In the genomic region with DNA sequence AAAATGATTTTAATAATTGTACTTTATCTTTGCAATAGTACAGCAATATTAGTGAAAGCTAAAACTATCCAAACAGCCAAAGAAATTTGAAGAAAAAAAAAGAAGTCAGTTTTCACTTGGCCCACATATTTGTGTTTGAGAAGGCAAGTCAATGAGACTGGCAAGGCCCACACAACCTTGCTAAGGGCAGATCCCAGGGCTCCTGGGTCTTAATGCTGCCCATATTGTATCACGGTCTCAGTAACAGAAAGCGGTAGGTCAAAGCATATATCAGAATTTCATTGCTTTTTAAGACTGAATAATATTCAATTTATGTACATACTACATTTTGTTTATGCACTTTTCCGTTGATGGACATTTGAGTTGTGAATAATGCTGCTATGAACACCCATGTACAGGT, we compare ENCODE assay signal across 29 cellular contexts.
"Had no signal": no experiment of that assay in that cellular context is flagged by ENCODE, and none has a peak within 500 bp of the region (broad histone marks: within the 10 kb centered on the region; RNA-seq: fewer than 3 reads in every experiment).

No MANE protein-coding gene starts in this region.

- H3K4me3 Mint-ChIP-seq: stimulated activated effector memory CD8-positive, alpha-beta T cell treated with anti-CD3 and anti-CD28 coated beads, Interleukin-12 subunit alpha, Interleukin-12 subunit beta, amount 100 ng/mL, for 72 hours; stimulated activated memory B cell treated with anti-CD40 and anti-IgM and Interleukin-4, amounts not matched to agents 10 μg/mL and 1 μg/mL and 100 μg/mL, for 72 hours; stimulated activated naive B cell treated with anti-CD40 and anti-IgM and Interleukin-4, amounts not matched to agents 10 μg/mL and 1 μg/mL and 100 μg/mL, for 72 hours; stimulated activated naive CD8-positive, alpha-beta T cell treated with anti-CD3 and anti-CD28 coated beads, Interleukin-15, amount 100 ng/mL, for 72 hours; stimulated activated naive CD8-positive, alpha-beta T cell treated with anti-CD3 and anti-CD28 coated beads, Interleukin-15, Interleukin-2, amounts not matched to agents 100 ng/mL and 50 ng/mL, for 24 hours; type B pancreatic cell had no signal

- H3K27ac ChIP-seq: stomach, suprapubic skin, testis, thoracic aorta, thyroid gland, tibial artery, tibial nerve, transverse colon, upper lobe of left lung, upper lobe of right lung, uterus, vagina had no signal

- H3K4me1 Mint-ChIP-seq: stimulated activated effector memory CD8-positive, alpha-beta T cell treated with anti-CD3 and anti-CD28 coated beads, Interleukin-12 subunit alpha, Interleukin-12 subunit beta, amount 100 ng/mL, for 72 hours; stimulated activated memory B cell treated with anti-CD40 and anti-IgM and Interleukin-4, amounts not matched to agents 10 μg/mL and 1 μg/mL and 100 μg/mL, for 72 hours; stimulated activated naive B cell treated with anti-CD40 and anti-IgM and Interleukin-4, amounts not matched to agents 10 μg/mL and 1 μg/mL and 100 μg/mL, for 72 hours; stimulated activated naive CD8-positive, alpha-beta T cell treated with anti-CD3 and anti-CD28 coated beads, Interleukin-15, amount 100 ng/mL, for 72 hours had no signal

- H3K9me3 Mint-ChIP-seq: stimulated activated effector memory CD8-positive, alpha-beta T cell treated with anti-CD3 and anti-CD28 coated beads, Interleukin-12 subunit alpha, Interleukin-12 subunit beta, amount 100 ng/mL, for 72 hours; stimulated activated memory B cell treated with anti-CD40 and anti-IgM and Interleukin-4, amounts not matched to agents 10 μg/mL and 1 μg/mL and 100 μg/mL, for 72 hours; stimulated activated naive CD8-positive, alpha-beta T cell treated with anti-CD3 and anti-CD28 coated beads, Interleukin-15, amount 100 ng/mL, for 72 hours; type B pancreatic cell had no signal

- H3K27me3 ChIP-seq: testis, thyroid gland, tibial artery, tibial nerve, upper lobe of left lung, upper lobe of right lung, uterus, vagina had no signal

- H3K4me1 ChIP-seq: stomach, suprapubic skin, testis, thyroid gland, tibial artery, tibial nerve, transverse colon, upper lobe of left lung, upper lobe of right lung, uterus, vagina had no signal

- FAIRE-seq: urothelium cell line had no signal

- ATAC-seq: stimulated activated effector memory CD8-positive, alpha-beta T cell treated with anti-CD3 and anti-CD28 coated beads, Interleukin-12 subunit alpha, Interleukin-12 subunit beta, amount 100 ng/mL, for 72 hours; stimulated activated memory B cell treated with anti-CD40 and anti-IgM and Interleukin-4, amounts not matched to agents 10 μg/mL and 1 μg/mL and 100 μg/mL, for 72 hours; stimulated activated naive B cell treated with anti-CD40 and anti-IgM and Interleukin-4, amounts not matched to agents 10 μg/mL and 1 μg/mL and 100 μg/mL, for 72 hours; stimulated activated naive CD8-positive, alpha-beta T cell treated with anti-CD3 and anti-CD28 coated beads, Interleukin-15, amount 100 ng/mL, for 72 hours; stimulated activated naive CD8-positive, alpha-beta T cell treated with anti-CD3 and anti-CD28 coated beads, Interleukin-15, Interleukin-2, amounts not matched to agents 100 U/mL and 50 U/mL, for 24 hours; upper lobe of right lung had no signal

- H3K36me3 ChIP-seq: stomach, suprapubic skin, thoracic aorta, thyroid gland, tibial artery, tibial nerve, transverse colon, upper lobe of left lung, upper lobe of right lung, uterus, vagina had no signal

- H3K36me3 Mint-ChIP-seq: stimulated activated effector memory CD8-positive, alpha-beta T cell treated with anti-CD3 and anti-CD28 coated beads, Interleukin-12 subunit alpha, Interleukin-12 subunit beta, amount 100 ng/mL, for 72 hours; stimulated activated memory B cell treated with anti-CD40 and anti-IgM and Interleukin-4, amounts not matched to agents 10 μg/mL and 1 μg/mL and 100 μg/mL, for 72 hours; stimulated activated naive B cell treated with anti-CD40 and anti-IgM and Interleukin-4, amounts not matched to agents 10 μg/mL and 1 μg/mL and 100 μg/mL, for 72 hours; type B pancreatic cell had no signal

- H3K9me3 ChIP-seq: suprapubic skin, testis, thoracic aorta, thyroid gland, transverse colon, upper lobe of right lung, uterus, vagina had no signal

- H3K4me3 ChIP-seq: stomach, suprapubic skin, testis, thoracic aorta, thyroid gland, tibial artery, tibial nerve, transverse colon, upper lobe of left lung, upper lobe of right lung, uterus, vagina had no signal

- H3K27ac Mint-ChIP-seq: stimulated activated effector memory CD8-positive, alpha-beta T cell treated with anti-CD3 and anti-CD28 coated beads, Interleukin-12 subunit alpha, Interleukin-12 subunit beta, amount 100 ng/mL, for 72 hours; stimulated activated memory B cell treated with anti-CD40 and anti-IgM and Interleukin-4, amounts not matched to agents 10 μg/mL and 1 μg/mL and 100 μg/mL, for 72 hours; stimulated activated naive B cell treated with anti-CD40 and anti-IgM and Interleukin-4, amounts not matched to agents 10 μg/mL and 1 μg/mL and 100 μg/mL, for 72 hours; stimulated activated naive CD8-positive, alpha-beta T cell treated with anti-CD3 and anti-CD28 coated beads, Interleukin-15, amount 100 ng/mL, for 72 hours; stimulated activated naive CD8-positive, alpha-beta T cell treated with anti-CD3 and anti-CD28 coated beads, Interleukin-15, Interleukin-2, amounts not matched to agents 100 ng/mL and 50 ng/mL, for 24 hours; type B pancreatic cell had no signal

- DNase-seq: stimulated activated CD4-positive, alpha-beta T cell treated with anti-CD3 and anti-CD28 coated beads, Interleukin-2, amount 100 ng/mL, for 48 hours; stimulated activated CD4-positive, alpha-beta T cell treated with anti-CD3 and anti-CD28 coated beads, Interleukin-4, amount 100 ng/mL, for 1 hour; stimulated activated CD4-positive, alpha-beta T cell treated with anti-CD3 and anti-CD28 coated beads, Interleukin-4, amount 100 ng/mL, for 24 hours; stimulated activated CD4-positive, alpha-beta T cell treated with anti-CD3 and anti-CD28 coated beads, Interleukin-4, amount 100 ng/mL, for 4 hours; stimulated activated CD8-positive, alpha-beta memory T cell treated with anti-CD3 and anti-CD28 coated beads, Interleukin-4, amount 100 ng/mL, for 48 hours; stimulated activated naive B cell treated with anti-CD40 and anti-IgM and Interleukin-4, amounts not matched to agents 10 μg/mL and 1 μg/mL and 100 μg/mL, for 72 hours; stimulated activated naive CD4-positive, alpha-beta T cell; stimulated activated naive CD4-positive, alpha-beta T cell treated with Interleukin-2 at 50 U/mL for 16 hours; stimulated activated naive CD8-positive, alpha-beta T cell treated with anti-CD3 and anti-CD28 coated beads, Interleukin-15, amount 100 ng/mL, for 72 hours; stimulated activated naive CD8-positive, alpha-beta T cell treated with anti-CD3 and anti-CD28 coated beads, Interleukin-15, Interleukin-2, amounts not matched to agents 100 U/mL and 50 U/mL, for 24 hours; stomach; substantia nigra; testis; thyroid gland; tibial artery; transverse colon; trophoblast cell; upper lobe of left lung; upper lobe of right lung; uterus had no signal
